Comparison of ENCODE assay signal across 9 cellular contexts in genomic region chr7:1536768-1537630, GRCh38. TPM values are rescaled to one million over a fixed set of nuclear protein-coding genes. Genes with fewer than 3 reads are reported as not detected.
DNase-seq lines count a peak whose midpoint lies in the region; ATAC-seq, FAIRE-seq and TF ChIP-seq lines count a peak whose summit lies in the region.
"Had no signal": no experiment of that assay in that cellular context is flagged by ENCODE, and none has a peak within 500 bp of the region (broad histone marks: within the 10 kb centered on the region; RNA-seq: fewer than 3 reads in every experiment).

No MANE protein-coding gene starts in this region.

- H3K4me3 ChIP-seq in AG04450 (ENCODE audit: low read depth, low read length): peak overlapping the region; percentile 65
- peak overlapping the region; percentile 33 to 68 (median 61); a peak in 5 of 6 replicates for H3K4me3 ChIP-seq in HepG2 (replicated peaks in 1 of 3; ENCODE audit: insufficient read depth in 1 of 3, low read depth in 2 of 3, low read length in 3 of 3)
- H3K4me3 ChIP-seq in suprapubic skin: peak overlapping the region; percentile 56

- no peak overlapping the region for H2AFZ ChIP-seq in HepG2 (ENCODE audit: low read length)

- H3K9me3 ChIP-seq in AG04450 (ENCODE audit: control insufficient read depth, insufficient read depth, low read length) (no peaks in the 10 kb centered on the region; the same call in 1 of the 2 replicates), HepG2 (ENCODE audit: low read length) (no peaks in the 10 kb centered on the region), suprapubic skin (no peaks in the 10 kb centered on the region)

- peak; percentile 66 for FAIRE-seq in HepG2 (lab: Jason Lieb, UNC)

- H3K4me1 Mint-ChIP-seq in T-cell: peaks cover 19 to 33% (median 32%) of the 10 kb centered on the region in 3 donors

- H3K36me3 ChIP-seq in HepG2 (replicated peaks in 1 of 2; ENCODE audit: control insufficient read depth in 1 of 2, insufficient read depth in 2 of 2, low read length in 2 of 2): peaks cover 15 to 29% of the 10 kb centered on the region in 2 experiments; a peak in 4 of 5 replicates
- peaks cover 37% of the 10 kb centered on the region for H3K36me3 ChIP-seq in suprapubic skin

- H4K20me1 ChIP-seq in HepG2 (ENCODE audit: insufficient read depth, low read length): peaks cover 15% of the 10 kb centered on the region; the same call in 1 of the 2 replicates

- H3K4me2 ChIP-seq in HepG2 (ENCODE audit: low read depth, low read length): peak overlapping the region; percentile 83

- H3K4me1 ChIP-seq in HepG2 (ENCODE audit: insufficient read depth, low read length): peaks cover 55% of the 10 kb centered on the region
- H3K4me1 ChIP-seq in suprapubic skin: peaks cover 66% of the 10 kb centered on the region

- TF ChIP-seq POLR2A in HepG2 (IDR thresholded peaks at IDR 0.05; ENCODE audit: insufficient read depth in 1 of 2, low read depth in 2 of 2, low read length in 2 of 2) (peak in 1 of 2 experiments; percentile 35; a peak in 2 of 4 replicates), suprapubic skin (IDR thresholded peaks at IDR 0.05) (peak in 1 of 2 donors; percentile 55)

- DNase-seq in AG04450 (ENCODE audit: low read depth, low spot score) (peak; percentile 98), dermis blood vessel endothelial cell (peak; percentile 99), HepG2 (ENCODE audit: low spot score) (peak; percentile 93), suprapubic skin (ENCODE audit: low spot score in 2 of 2) (peak; percentile 97 to 98), T-cell (no peak), Kasumi-1 (lab: John Stamatoyannopoulos, UW) (no peak), NCI-H1092 treated with DMSO at 0.1 percent for 48 hours (lab: John Stamatoyannopoulos, UW) (no peak)

- H3K27ac ChIP-seq in AG04450 (ENCODE audit: low read depth, low read length): peak overlapping the region; percentile 100
- peak overlapping the region; percentile 85 for H3K27ac ChIP-seq in HepG2 (ENCODE audit: extremely low read length, insufficient read depth, low read length)
- peak overlapping the region; percentile 92 for H3K27ac ChIP-seq in suprapubic skin

- H3K27me3 ChIP-seq in AG04450 (ENCODE audit: control insufficient read depth, insufficient read depth, low read length) (no peaks in the 10 kb centered on the region), HepG2 (ENCODE audit: control insufficient read depth in 1 of 2, insufficient read depth in 2 of 2, low read length in 2 of 2) (no peaks in the 10 kb centered on the region; a peak in 1 of 5 replicates), suprapubic skin (no peaks in the 10 kb centered on the region)

- H3K9me3 Mint-ChIP-seq in T-cell: no peaks in the 10 kb centered on the region

- no peak overlapping the region for H3K4me3 Mint-ChIP-seq in T-cell
- H3K4me3 Mint-ChIP-seq: activated naive CD8-positive, alpha-beta T cell had no signal

- peak overlapping the region; percentile 82 for H3K9ac ChIP-seq in HepG2 (ENCODE audit: insufficient read depth, low read depth, low read length)

- peaks cover 53% of the 10 kb centered on the region for H3K79me2 ChIP-seq in HepG2 (ENCODE audit: insufficient read depth, low read length)

- 8% methylated on average over 11 of the region's 57 CpGs for WGBS in HepG2 (ENCODE audit: low lambda C conversion rate)
- 12% methylated on average over 9 of the region's 57 CpGs for whole genome bisulfite sequencing in suprapubic skin

- intact Hi-C loops in HepG2 (cut with micrococcal nuclease; ENCODE audit: unreplicated experiment): loop anchor here (2.0 kb wide), 2 partner anchors 18 to 30 kb away; no protein-coding TSS in a partner anchor

- TF ChIP-seq RAD21 in Ishikawa (IDR thresholded peaks at IDR 0.05; ENCODE audit: low read depth) (no peak; the same call in 1 of the 2 replicates), HepG2 (CRISPR knock-in tag; IDR thresholded peaks at IDR 0.05) (0 out of 2 replicates have a peak, but pooled peaks have one; percentile 11)

- peak; percentile 85 for ATAC-seq in HepG2
- ATAC-seq in T-cell (replicated peaks in 1 of 4): no peak

- in situ Hi-C loops in HepG2 (cut with HindIII; ENCODE audit: extremely low pct_ligation_motif_present, low pct_unique_long_range_greater_than_20kb): no loop called here

- POLR2A ChIA-PET in AG04450 (lab: Yijun Ruan, JAX) (interaction anchor here (0.5 to 1.2 kb wide), 6 partner anchors 11 to 482 kb away, joined by 3 to 15 read pairs (median 3); partner anchors contain the start of gene TMEM184A), HepG2 (lab: Yijun Ruan, JAX) (interaction anchor here (0.8 to 7.0 kb wide), 6 partner anchors 13 to 33 kb away, joined by 3 to 108 read pairs (median 8); partner anchors contain the start of genes PSMG3 and TMEM184A), T-cell (lab: Charles Lee) (no interaction called here)

- TSS peak; percentile 68 for BruUV-seq in HepG2 (replicated peaks; lab: Mats Ljungman, UMichigan)

- CTCF ChIA-PET in AG04450 (lab: Charles Lee): interaction anchor here (0.7 kb wide), 1 partner anchor 811 kb away, joined by 11 read pairs; no protein-coding TSS in a partner anchor
- CTCF ChIA-PET in HepG2 (lab: Yijun Ruan, JAX; ENCODE audit: low intra/inter-chr PET ratio, low total read pairs): interaction anchor here (0.9 kb wide), 1 partner anchor 32 kb away, joined by 3 read pairs; no protein-coding TSS in a partner anchor
- CTCF ChIA-PET in T-cell (lab: Charles Lee): no interaction called here

- H3K27ac Mint-ChIP-seq in T-cell: peak overlapping the region in 1 of 2 donors; percentile 34

- TF ChIP-seq CTCF in AG04450 (IDR thresholded peaks at IDR 0.05; ENCODE audit: low read depth, low read length): no peak
- peak; percentile 21 for TF ChIP-seq CTCF in HepG2 (CRISPR knock-in tag; IDR thresholded peaks at IDR 0.05)
- TF ChIP-seq CTCF in suprapubic skin (IDR thresholded peaks at IDR 0.05): no peak

- TF ChIP-seq EP300 in Ishikawa (IDR thresholded peaks at IDR 0.05; ENCODE audit: borderline replicate concordance) (peak; percentile 76; the same call in 1 of the 2 replicates), HepG2 (IDR thresholded peaks at IDR 0.05; ENCODE audit: low read depth in 2 of 2, low read length in 2 of 2) (peak in 1 of 2 experiments; percentile 72; a peak in 2 of 4 replicates), HepG2 (CRISPR knock-in tag; IDR thresholded peaks at IDR 0.05; ENCODE audit: borderline replicate concordance) (peak; percentile 64; the same call in 1 of the 2 replicates), suprapubic skin (IDR thresholded peaks at IDR 0.05) (peak; percentile 47)

- H3K27me3 Mint-ChIP-seq in T-cell: no peaks in the 10 kb centered on the region
- H3K27me3 Mint-ChIP-seq: activated naive CD8-positive, alpha-beta T cell had no signal

- H3K36me3 Mint-ChIP-seq in T-cell: peaks cover 7% of the 10 kb centered on the region
- H3K36me3 Mint-ChIP-seq: activated naive CD8-positive, alpha-beta T cell had no signal

RNA-seq across cellular contexts. Expression of gene MAFK, which starts 6.5 kb away (rescaled TPM):
- polyA plus RNA-seq in AG04450 (2011; rRNA removed) (4.5 and 8.3 TPM in 2 replicates), HepG2 (2011; rRNA removed) (7.3 and 13.8 TPM in 2 replicates)
- 4.2 and 4.8 TPM in 2 replicates for polyA minus RNA-seq in AG04450 (2011; rRNA and poly(A)+ RNA removed)
- total RNA-seq in dermis blood vessel endothelial cell (34.7 and 42.9 TPM in 2 replicates), HepG2 (2016; rRNA removed; fragmentation: Illumina TruSeq; extraction: Trizol) (9.2 and 10.4 TPM in 2 replicates), suprapubic skin (10 to 100 TPM; 29.3 to 65.0 (median 36.2) TPM), T-cell (10 to 100 TPM; 52.0 to 80.1 (median 73.8) TPM)
- 1.4 and 1.5 TPM in 2 replicates for total RNA-seq in HepG2 (2016; cell fraction: cytosol; rRNA removed; fragmentation: Illumina TruSeq; extraction: Trizol; ENCODE audit: low read depth)
- total RNA-seq in HepG2 (2016; cell fraction: insoluble cytoplasmic fraction; rRNA removed; fragmentation: Illumina TruSeq; extraction: Trizol): 8.1 and 11.1 TPM in 2 replicates
- total RNA-seq in HepG2 (2016; cell fraction: membrane; rRNA removed; fragmentation: Illumina TruSeq; extraction: Trizol): 4.0 and 4.6 TPM in 2 replicates
- total RNA-seq in HepG2 (2016; cell fraction: nucleus; rRNA removed; fragmentation: Illumina TruSeq; extraction: Trizol): 6.5 TPM in 2 replicates
- polyA plus RNA-seq in HepG2 (2011; cell fraction: cytosol; rRNA removed): 6.2 and 7.3 TPM in 2 replicates
- 63.2 and 72.7 TPM in 2 replicates for polyA plus RNA-seq in HepG2 (2011; cell fraction: nucleus; rRNA removed)
- polyA plus RNA-seq in HepG2 (2012): 15.2 and 31.6 TPM in 2 replicates
- 0.54 and 0.61 TPM in 2 replicates for polyA plus RNA-seq in HepG2 (2016; cell fraction: cytosol; fragmentation: Illumina TruSeq; extraction: Trizol; ENCODE audit: low read depth)
- 6.5 and 8.2 TPM in 2 replicates for polyA plus RNA-seq in HepG2 (2016; cell fraction: insoluble cytoplasmic fraction; fragmentation: Illumina TruSeq; extraction: Trizol; ENCODE audit: low read depth)
- 1.9 TPM in 2 replicates for polyA plus RNA-seq in HepG2 (2016; cell fraction: membrane; fragmentation: Illumina TruSeq; extraction: Trizol; ENCODE audit: low read depth)
- polyA plus RNA-seq in HepG2 (2016; cell fraction: nucleus; fragmentation: Illumina TruSeq; extraction: Trizol; ENCODE audit: insufficient read depth, low read depth): 19.6 and 20.9 TPM in 2 replicates
- 11.1 and 17.4 TPM in 2 replicates for polyA minus RNA-seq in HepG2 (2011; rRNA and poly(A)+ RNA removed; ENCODE audit: low replicate concordance)
- polyA minus RNA-seq in HepG2 (2011; cell fraction: cytosol; rRNA and poly(A)+ RNA removed): 12.7 and 12.8 TPM in 2 replicates
- polyA minus RNA-seq in HepG2 (2011; cell fraction: nucleus; rRNA and poly(A)+ RNA removed): 10.8 and 12.7 TPM in 2 replicates

RNA-seq across cellular contexts. Expression of gene TMEM184A, which starts 19.0 kb away (rescaled TPM):
- polyA plus RNA-seq in AG04450 (2011; rRNA removed) (0.36 and 0.56 TPM in 2 replicates), HepG2 (2011; rRNA removed) (20.4 and 33.1 TPM in 2 replicates)
- polyA minus RNA-seq in AG04450 (2011; rRNA and poly(A)+ RNA removed): 0.23 and 0.91 TPM in 2 replicates
- total RNA-seq in dermis blood vessel endothelial cell (under 0.01 and 0.05 TPM in 2 replicates), HepG2 (2016; rRNA removed; fragmentation: Illumina TruSeq; extraction: Trizol) (3.1 and 9.5 TPM in 2 replicates), suprapubic skin (100 to 1,000 TPM in 3 of 4 donors, 10 to 100 TPM in 1; 55.0 to 234 (median 112) TPM), T-cell (under 1 TPM in 3 of 5 donors, not detected in 2; 0.18 to 0.38 (median 0.33) TPM)
- total RNA-seq in HepG2 (2016; cell fraction: cytosol; rRNA removed; fragmentation: Illumina TruSeq; extraction: Trizol; ENCODE audit: low read depth): 4.3 and 4.6 TPM in 2 replicates
- 3.8 and 10.6 TPM in 2 replicates for total RNA-seq in HepG2 (2016; cell fraction: insoluble cytoplasmic fraction; rRNA removed; fragmentation: Illumina TruSeq; extraction: Trizol)
- 5.7 and 6.3 TPM in 2 replicates for total RNA-seq in HepG2 (2016; cell fraction: membrane; rRNA removed; fragmentation: Illumina TruSeq; extraction: Trizol)
- 11.4 and 11.7 TPM in 2 replicates for total RNA-seq in HepG2 (2016; cell fraction: nucleus; rRNA removed; fragmentation: Illumina TruSeq; extraction: Trizol)
- polyA plus RNA-seq in HepG2 (2011; cell fraction: cytosol; rRNA removed): 9.9 and 13.2 TPM in 2 replicates
- 144 and 175 TPM in 2 replicates for polyA plus RNA-seq in HepG2 (2011; cell fraction: nucleus; rRNA removed)
- 8.4 and 10.9 TPM in 2 replicates for polyA plus RNA-seq in HepG2 (2012)
- 3.6 and 4.0 TPM in 2 replicates for polyA plus RNA-seq in HepG2 (2016; cell fraction: cytosol; fragmentation: Illumina TruSeq; extraction: Trizol; ENCODE audit: low read depth)
- 4.3 and 5.0 TPM in 2 replicates for polyA plus RNA-seq in HepG2 (2016; cell fraction: insoluble cytoplasmic fraction; fragmentation: Illumina TruSeq; extraction: Trizol; ENCODE audit: low read depth)
- polyA plus RNA-seq in HepG2 (2016; cell fraction: membrane; fragmentation: Illumina TruSeq; extraction: Trizol; ENCODE audit: low read depth): 4.3 and 5.3 TPM in 2 replicates
- 25.4 and 29.2 TPM in 2 replicates for polyA plus RNA-seq in HepG2 (2016; cell fraction: nucleus; fragmentation: Illumina TruSeq; extraction: Trizol; ENCODE audit: insufficient read depth, low read depth)
- 70.5 and 85.2 TPM in 2 replicates for polyA minus RNA-seq in HepG2 (2011; rRNA and poly(A)+ RNA removed; ENCODE audit: low replicate concordance)
- 6.3 and 12.4 TPM in 2 replicates for polyA minus RNA-seq in HepG2 (2011; cell fraction: cytosol; rRNA and poly(A)+ RNA removed)
- 27.6 and 31.7 TPM in 2 replicates for polyA minus RNA-seq in HepG2 (2011; cell fraction: nucleus; rRNA and poly(A)+ RNA removed)

RNA-seq across cellular contexts. Expression of gene INTS1, which starts 32.8 kb away (rescaled TPM):
- polyA plus RNA-seq in AG04450 (2011; rRNA removed) (9.0 and 13.1 TPM in 2 replicates), HepG2 (2011; rRNA removed) (13.7 and 18.2 TPM in 2 replicates)
- polyA minus RNA-seq in AG04450 (2011; rRNA and poly(A)+ RNA removed): 24.2 and 31.0 TPM in 2 replicates
- total RNA-seq in dermis blood vessel endothelial cell (44.6 and 80.1 TPM in 2 replicates), HepG2 (2016; rRNA removed; fragmentation: Illumina TruSeq; extraction: Trizol) (17.3 and 29.0 TPM in 2 replicates), suprapubic skin (10 to 100 TPM; 45.7 to 96.5 (median 75.8) TPM), T-cell (100 to 1,000 TPM; 102 to 147 (median 131) TPM)
- total RNA-seq in HepG2 (2016; cell fraction: cytosol; rRNA removed; fragmentation: Illumina TruSeq; extraction: Trizol; ENCODE audit: low read depth): 5.1 and 5.5 TPM in 2 replicates
- 10.4 and 29.7 TPM in 2 replicates for total RNA-seq in HepG2 (2016; cell fraction: insoluble cytoplasmic fraction; rRNA removed; fragmentation: Illumina TruSeq; extraction: Trizol)
- total RNA-seq in HepG2 (2016; cell fraction: membrane; rRNA removed; fragmentation: Illumina TruSeq; extraction: Trizol): 7.6 and 9.1 TPM in 2 replicates
- 41.5 and 48.7 TPM in 2 replicates for total RNA-seq in HepG2 (2016; cell fraction: nucleus; rRNA removed; fragmentation: Illumina TruSeq; extraction: Trizol)
- 13.7 and 18.1 TPM in 2 replicates for polyA plus RNA-seq in HepG2 (2011; cell fraction: cytosol; rRNA removed)
- polyA plus RNA-seq in HepG2 (2011; cell fraction: nucleus; rRNA removed): 167 and 254 TPM in 2 replicates
- polyA plus RNA-seq in HepG2 (2012): 20.5 and 22.5 TPM in 2 replicates
- 3.9 and 4.3 TPM in 2 replicates for polyA plus RNA-seq in HepG2 (2016; cell fraction: cytosol; fragmentation: Illumina TruSeq; extraction: Trizol; ENCODE audit: low read depth)
- polyA plus RNA-seq in HepG2 (2016; cell fraction: insoluble cytoplasmic fraction; fragmentation: Illumina TruSeq; extraction: Trizol; ENCODE audit: low read depth): 11.9 and 26.2 TPM in 2 replicates
- 6.0 and 6.1 TPM in 2 replicates for polyA plus RNA-seq in HepG2 (2016; cell fraction: membrane; fragmentation: Illumina TruSeq; extraction: Trizol; ENCODE audit: low read depth)
- 118 and 123 TPM in 2 replicates for polyA plus RNA-seq in HepG2 (2016; cell fraction: nucleus; fragmentation: Illumina TruSeq; extraction: Trizol; ENCODE audit: insufficient read depth, low read depth)
- 33.5 and 55.8 TPM in 2 replicates for polyA minus RNA-seq in HepG2 (2011; rRNA and poly(A)+ RNA removed; ENCODE audit: low replicate concordance)
- polyA minus RNA-seq in HepG2 (2011; cell fraction: cytosol; rRNA and poly(A)+ RNA removed): 18.4 and 23.7 TPM in 2 replicates
- 25.5 and 29.1 TPM in 2 replicates for polyA minus RNA-seq in HepG2 (2011; cell fraction: nucleus; rRNA and poly(A)+ RNA removed)

RNA-seq across cellular contexts. Expression of gene PSMG3, which starts 32.8 kb away (rescaled TPM):
- polyA plus RNA-seq in AG04450 (2011; rRNA removed) (31.1 and 33.4 TPM in 2 replicates), HepG2 (2011; rRNA removed) (29.3 and 29.6 TPM in 2 replicates)
- 11.4 and 14.8 TPM in 2 replicates for polyA minus RNA-seq in AG04450 (2011; rRNA and poly(A)+ RNA removed)
- total RNA-seq in dermis blood vessel endothelial cell (12.6 and 20.1 TPM in 2 replicates), HepG2 (2016; rRNA removed; fragmentation: Illumina TruSeq; extraction: Trizol) (46.7 and 48.4 TPM in 2 replicates), suprapubic skin (10 to 100 TPM; 35.7 to 79.0 (median 62.0) TPM), T-cell (10 to 100 TPM; 17.6 to 28.5 (median 20.6) TPM)
- 83.1 and 98.2 TPM in 2 replicates for total RNA-seq in HepG2 (2016; cell fraction: cytosol; rRNA removed; fragmentation: Illumina TruSeq; extraction: Trizol; ENCODE audit: low read depth)
- 50.6 and 51.2 TPM in 2 replicates for total RNA-seq in HepG2 (2016; cell fraction: insoluble cytoplasmic fraction; rRNA removed; fragmentation: Illumina TruSeq; extraction: Trizol)
- 102 and 118 TPM in 2 replicates for total RNA-seq in HepG2 (2016; cell fraction: membrane; rRNA removed; fragmentation: Illumina TruSeq; extraction: Trizol)
- 24.1 and 28.4 TPM in 2 replicates for total RNA-seq in HepG2 (2016; cell fraction: nucleus; rRNA removed; fragmentation: Illumina TruSeq; extraction: Trizol)
- polyA plus RNA-seq in HepG2 (2011; cell fraction: cytosol; rRNA removed): 36.1 and 44.9 TPM in 2 replicates
- polyA plus RNA-seq in HepG2 (2011; cell fraction: nucleus; rRNA removed): 29.2 and 39.8 TPM in 2 replicates
- polyA plus RNA-seq in HepG2 (2012): 15.8 and 28.3 TPM in 2 replicates
- polyA plus RNA-seq in HepG2 (2016; cell fraction: cytosol; fragmentation: Illumina TruSeq; extraction: Trizol; ENCODE audit: low read depth): 72.7 and 106 TPM in 2 replicates
- polyA plus RNA-seq in HepG2 (2016; cell fraction: insoluble cytoplasmic fraction; fragmentation: Illumina TruSeq; extraction: Trizol; ENCODE audit: low read depth): 49.5 and 55.3 TPM in 2 replicates
- 82.6 and 104 TPM in 2 replicates for polyA plus RNA-seq in HepG2 (2016; cell fraction: membrane; fragmentation: Illumina TruSeq; extraction: Trizol; ENCODE audit: low read depth)
- polyA plus RNA-seq in HepG2 (2016; cell fraction: nucleus; fragmentation: Illumina TruSeq; extraction: Trizol; ENCODE audit: insufficient read depth, low read depth): 48.5 and 51.1 TPM in 2 replicates
- 17.7 and 43.7 TPM in 2 replicates for polyA minus RNA-seq in HepG2 (2011; rRNA and poly(A)+ RNA removed; ENCODE audit: low replicate concordance)
- 8.9 and 9.7 TPM in 2 replicates for polyA minus RNA-seq in HepG2 (2011; cell fraction: cytosol; rRNA and poly(A)+ RNA removed)
- 4.7 and 6.2 TPM in 2 replicates for polyA minus RNA-seq in HepG2 (2011; cell fraction: nucleus; rRNA and poly(A)+ RNA removed)

Comparison
In these comparisons a context has a peak if more than half of its experiments do, and no peak if none do; other contexts are left out.
1. DNase-seq: peak in AG04450 (single experiment), dermis blood vessel endothelial cell (single experiment), HepG2 (single experiment) and suprapubic skin (2 of 2); none in T-cell (0 of 34), Kasumi-1 (0 of 2) and NCI-H1092 treated with DMSO at 0.1 percent for 48 hours (single experiment).
2. RNA of gene TMEM184A, which starts 19.0 kb away (total RNA-seq): 55.0 to 234 TPM in suprapubic skin; 3.1 to 11.7 TPM in HepG2, 0.18 to 0.38 TPM in T-cell and under 0.01 to 0.05 TPM in dermis blood vessel endothelial cell; every median in the first group is over 4 times any median in the second.
3. CTCF ChIA-PET loops: an anchor here in AG04450 (0.7 kb wide) and HepG2 (0.9 kb wide); none called in T-cell.
4. POLR2A ChIA-PET loops: an anchor here in AG04450 (0.5 to 1.2 kb wide) and HepG2 (0.8 to 7.0 kb wide); none called in T-cell.
5. Peak in every context shown above with its lines, with median percentiles within 50 percentile points of each other: H3K27ac ChIP-seq and H3K4me3 ChIP-seq.